Comparison of ENCODE assay signal across 10 cellular contexts in the genomic region with DNA sequence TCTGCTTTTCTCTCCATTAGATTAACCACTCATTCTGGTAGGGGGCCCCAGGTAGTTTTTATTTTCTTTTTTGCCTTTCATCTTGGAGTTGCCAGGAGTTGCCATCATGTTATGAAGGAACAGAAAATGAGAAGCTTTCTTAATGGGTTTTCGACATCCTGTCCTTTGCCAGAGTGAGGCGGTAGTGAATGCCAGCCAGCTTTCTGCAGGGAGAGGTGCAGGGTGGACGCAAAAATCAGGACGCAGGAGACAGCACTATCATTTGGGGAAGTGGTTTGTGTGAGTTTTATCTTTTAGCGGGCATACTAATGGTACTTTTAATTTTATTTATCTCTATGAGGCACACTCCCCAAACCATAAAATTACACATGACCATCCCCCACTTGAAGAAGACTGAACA. TPM values are rescaled to one million over a fixed set of nuclear protein-coding genes. Genes with fewer than 3 reads are reported as not detected.
DNase-seq lines count a peak whose midpoint lies in the region; ATAC-seq and TF ChIP-seq lines count a peak whose summit lies in the region.
"Had no signal": no experiment of that assay in that cellular context is flagged by ENCODE, and none has a peak within 500 bp of the region (broad histone marks: within the 10 kb centered on the region; RNA-seq: fewer than 3 reads in every experiment).

No MANE protein-coding gene starts in this region.

- intact Hi-C loops in CD14-positive monocyte (cut with micrococcal nuclease) = no loop called here

- ATAC-seq in GM19463 (IDR thresholded peaks at IDR 0.05; ENCODE audit: unreplicated experiment) = no peak
- no peak for ATAC-seq in GM21576 (IDR thresholded peaks at IDR 0.05; ENCODE audit: unreplicated experiment)

- DNase-seq in CD14-positive monocyte (ENCODE audit: low spot score) = no peak
- peak; percentile 56 for DNase-seq in LHCN-M2 (ENCODE audit: low read depth)
- peak; percentile 65 for DNase-seq in astrocyte of the hippocampus (ENCODE audit: low read depth, low spot score)
- DNase-seq in kidney epithelial cell (ENCODE audit: low read depth) = no peak
- no peak for DNase-seq in tibial nerve (ENCODE audit: low spot score in 2 of 2)
- DNase-seq in NCI-H1694 treated with DMSO at 0.1 percent for 48 hours (lab: John Stamatoyannopoulos, UW) = no peak

- peak overlapping the region in 1 of 7 donors; percentile 47 for H3K27ac Mint-ChIP-seq in CD14-positive monocyte

- H3K4me1 ChIP-seq in tibial nerve = peaks cover 0 to 54% (median 25%) of the 10 kb centered on the region in 4 donors

- peak overlapping the region; percentile 88 to 94 for H3K4me3 Mint-ChIP-seq in CD14-positive monocyte

- H3K27ac ChIP-seq in tibial nerve = peak overlapping the region in 3 of 4 donors; percentile 78 to 97 (median 95)
- H3K27ac ChIP-seq: HL-60, neutrophil had no signal

- peaks cover 0 to 2% of the 10 kb centered on the region in 2 donors for H3K36me3 Mint-ChIP-seq in CD14-positive monocyte

- no peaks in the 10 kb centered on the region for H3K9me3 ChIP-seq in tibial nerve
- H3K9me3 ChIP-seq: neutrophil had no signal

- WGBS in tibial nerve, 2 donors = 18 to 19% methylated on average over 5 of the region's 5 CpGs

- H3K36me3 ChIP-seq in kidney epithelial cell (ENCODE audit: control insufficient read depth, insufficient read depth, low read length) (no peaks in the 10 kb centered on the region), tibial nerve (peaks cover 0 to 8% (median 0%) of the 10 kb centered on the region in 3 donors)
- H3K36me3 ChIP-seq: neutrophil had no signal

- peaks cover 24% of the 10 kb centered on the region for H3K4me1 Mint-ChIP-seq in CD14-positive monocyte

- no peak for TF ChIP-seq CTCF in CD14-positive monocyte (IDR thresholded peaks at IDR 0.05)
- TF ChIP-seq CTCF in kidney epithelial cell (IDR thresholded peaks at IDR 0.05; ENCODE audit: insufficient read depth, low read length, poor library complexity, severe bottlenecking) = peak; percentile 30
- peak in 1 of 5 experiments; percentile 6 for TF ChIP-seq CTCF in tibial nerve (IDR thresholded peaks at IDR 0.05)

- no peaks in the 10 kb centered on the region for H3K27me3 ChIP-seq in kidney epithelial cell (ENCODE audit: control insufficient read depth, insufficient read depth, low read length)
- H3K27me3 ChIP-seq in tibial nerve = no peaks in the 10 kb centered on the region

- no peak for TF ChIP-seq EP300 in tibial nerve (IDR thresholded peaks at IDR 0.05)

- no peak for TF ChIP-seq POLR2A in tibial nerve (IDR thresholded peaks at IDR 0.05)

- H3K9me3 Mint-ChIP-seq in CD14-positive monocyte = peaks cover 0 to 4% (median 2%) of the 10 kb centered on the region in 7 donors

- peaks cover 48 to 52% (median 50%) of the 10 kb centered on the region in 3 donors for H3K27me3 Mint-ChIP-seq in CD14-positive monocyte (ENCODE audit: low read depth in 3 of 3)

- H3K4me3 ChIP-seq in kidney epithelial cell (ENCODE audit: low read depth, low read length) (peak overlapping the region; percentile 83), tibial nerve (peak overlapping the region; percentile 47 to 92 (median 78))

RNA-seq across cellular contexts. Expression of a gene that starts 1.7 kb away (rescaled TPM):
- polyA plus RNA-seq in CD14-positive monocyte = under 1 TPM in 1 of 2 donors, not detected in 1; 0.39 TPM
- total RNA-seq in LHCN-M2 (2014; rRNA removed) = 24.1 and 26.6 TPM in 2 replicates
- polyA plus RNA-seq in LHCN-M2 (2012) = 6.2 TPM
- total RNA-seq in kidney epithelial cell = 27.1 and 35.3 TPM in 2 replicates
- total RNA-seq in tibial nerve = 10 to 100 TPM; 42.9 to 87.2 (median 76.1) TPM

Comparison
In these comparisons a context has a peak if more than half of its experiments do, and no peak if none do; other contexts are left out.
1. DNase-seq: peak in LHCN-M2 (single experiment) and astrocyte of the hippocampus (single experiment); none in CD14-positive monocyte (single experiment), kidney epithelial cell (single experiment), tibial nerve (0 of 2) and NCI-H1694 treated with DMSO at 0.1 percent for 48 hours (single experiment).